In the genomic region with DNA sequence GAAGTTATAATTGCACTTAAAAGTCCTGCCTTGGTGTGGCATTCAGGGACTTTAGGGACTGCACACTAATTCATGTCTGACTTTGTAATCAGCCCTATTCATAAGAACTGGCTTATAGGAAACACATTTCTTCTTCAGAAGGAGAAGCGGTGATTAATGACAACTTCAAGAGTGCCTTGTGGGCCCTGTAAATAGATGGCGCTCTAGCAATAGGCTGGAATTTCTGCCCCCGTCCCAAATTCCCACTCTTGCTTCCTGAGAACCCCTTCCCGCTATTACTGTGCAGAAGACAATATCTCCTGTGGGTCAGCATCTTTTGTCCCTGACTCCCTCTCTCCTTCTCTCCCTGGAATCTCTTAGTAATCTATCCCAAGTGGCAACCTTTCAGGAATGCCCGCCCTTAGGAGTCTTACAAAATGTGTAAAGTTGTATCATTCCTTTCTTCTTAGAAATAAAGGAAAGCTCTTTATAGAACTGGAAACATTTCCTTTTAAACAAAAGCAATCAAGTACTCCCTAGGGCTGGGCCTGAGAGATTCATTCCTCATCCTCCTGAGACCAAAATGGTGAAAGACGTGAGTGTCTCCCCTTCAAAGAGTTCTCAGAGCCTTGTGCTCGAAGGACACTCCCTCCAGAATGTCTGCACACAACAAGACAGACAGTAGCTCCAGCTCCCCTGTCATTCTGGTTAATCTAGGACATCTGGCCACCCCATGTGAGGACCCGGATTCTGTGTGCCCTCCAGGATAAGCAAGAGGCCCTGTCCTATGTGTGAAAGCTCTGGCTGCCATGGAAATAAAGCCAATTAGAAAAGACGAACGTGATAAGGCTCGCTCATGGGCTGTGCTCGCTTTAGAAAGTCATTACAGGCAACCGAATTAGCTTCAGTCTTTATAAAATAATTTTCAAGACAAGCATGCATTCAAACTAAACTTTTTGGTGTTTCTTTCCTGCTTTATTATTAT, we compare ENCODE assay signal across 31 cellular contexts.
DNase-seq lines count a peak whose midpoint lies in the region; ATAC-seq and TF ChIP-seq lines count a peak whose summit lies in the region.
"Had no signal": no experiment of that assay in that cellular context is flagged by ENCODE, and none has a peak within 500 bp of the region (broad histone marks: within the 10 kb centered on the region; RNA-seq: fewer than 3 reads in every experiment).

No MANE protein-coding gene starts in this region.

- H3K23ac ChIP-seq in neuronal stem cell (ENCODE audit: low read depth, low read length, poor library complexity) = no peak overlapping the region

- H3K36me3 ChIP-seq in ectodermal cell (ENCODE audit: control insufficient read depth, insufficient read depth, low read length) (no peaks in the 10 kb centered on the region), neuronal stem cell (replicated peaks in 1 of 2; ENCODE audit: control insufficient read depth in 2 of 2, insufficient read depth in 2 of 2, low read length in 2 of 2) (no peaks in the 10 kb centered on the region), H7 (replicated peaks; ENCODE audit: control insufficient read depth, insufficient read depth, low read length) (no peaks in the 10 kb centered on the region)
- H3K36me3 ChIP-seq: SJSA1, tibial nerve had no signal

- H3K4me3 ChIP-seq in ectodermal cell (ENCODE audit: insufficient read depth, low read depth, low read length) (no peak overlapping the region), neuronal stem cell (ENCODE audit: low read length in 2 of 2) (no peak overlapping the region), H7 (ENCODE audit: insufficient read depth, low read depth, low read length) (no peak overlapping the region)
- H3K4me3 ChIP-seq: SJSA1, tibial nerve had no signal

- H3K27me3 ChIP-seq in ectodermal cell (ENCODE audit: control insufficient read depth, insufficient read depth, low read length, poor library complexity, severe bottlenecking) = no peaks in the 10 kb centered on the region
- no peaks in the 10 kb centered on the region for H3K27me3 ChIP-seq in neuronal stem cell (ENCODE audit: control insufficient read depth in 3 of 3, insufficient read depth in 3 of 3, low read depth in 1 of 3, low read length in 3 of 3)
- no peaks in the 10 kb centered on the region for H3K27me3 ChIP-seq in H7 (ENCODE audit: control insufficient read depth, insufficient read depth, low read length)
- H3K27me3 ChIP-seq: SJSA1, tibial nerve had no signal

- peaks cover 3% of the 10 kb centered on the region for H3K27me3 Mint-ChIP-seq in endothelial cell (ENCODE audit: unreplicated experiment)
- H3K27me3 Mint-ChIP-seq: activated CD8-positive, alpha-beta memory T cell treated with anti-CD3 and anti-CD28 coated beads, Interleukin-2, amount 10 ng/mL, durations not matched to agents 7 days and 5 days; activated naive CD8-positive, alpha-beta T cell treated with anti-CD3 and anti-CD28 coated beads for 36 hours; CD8-positive, alpha-beta memory T cell; naive B cell; T-helper 17 cell had no signal

- no peak for ATAC-seq in HG02884 (IDR thresholded peaks at IDR 0.05; ENCODE audit: unreplicated experiment)
- ATAC-seq: activated CD8-positive, alpha-beta memory T cell treated with anti-CD3 and anti-CD28 coated beads, Interleukin-2, amount 10 ng/mL, durations not matched to agents 7 days and 5 days; activated T-cell treated with anti-CD3 and anti-CD28 coated beads, Interleukin-2, amount 50 U/mL, for 4 hours; left ventricle myocardium superior; T-helper 17 cell had no signal

- no peaks in the 10 kb centered on the region for H3K9me3 Mint-ChIP-seq in endothelial cell (ENCODE audit: unreplicated experiment)

- H2BK5ac ChIP-seq in neuronal stem cell (ENCODE audit: low read length) = no peak overlapping the region

- no peak overlapping the region for H3K18ac ChIP-seq in neuronal stem cell (ENCODE audit: low read length)

- no peak overlapping the region for H2AK5ac ChIP-seq in neuronal stem cell (ENCODE audit: low read depth, low read length)

- peak overlapping the region; percentile 16 for H3K27ac ChIP-seq in ectodermal cell (ENCODE audit: insufficient read depth, low read depth, low read length, poor library complexity, severe bottlenecking)
- no peak overlapping the region for H3K27ac ChIP-seq in neuronal stem cell (replicated peaks; ENCODE audit: low read length)
- H3K27ac ChIP-seq: epithelial cell of prostate, RWPE1, SJSA1, tibial nerve had no signal

- H3K27ac Mint-ChIP-seq in endothelial cell (ENCODE audit: unreplicated experiment) = no peak overlapping the region
- H3K27ac Mint-ChIP-seq: activated CD8-positive, alpha-beta memory T cell treated with anti-CD3 and anti-CD28 coated beads, Interleukin-2, amount 10 ng/mL, durations not matched to agents 7 days and 5 days; activated naive CD8-positive, alpha-beta T cell treated with anti-CD3 and anti-CD28 coated beads for 36 hours; CD8-positive, alpha-beta memory T cell; mesothelial cell of epicardium; naive B cell; T-helper 17 cell had no signal

- H3K4ac ChIP-seq in neuronal stem cell (ENCODE audit: low read length) = no peak overlapping the region

- no peaks in the 10 kb centered on the region for H3K79me1 ChIP-seq in neuronal stem cell (ENCODE audit: low read depth, low read length)

- no peak overlapping the region for H3K9ac ChIP-seq in neuronal stem cell (ENCODE audit: low read depth, low read length, poor library complexity)

- no peak overlapping the region for H3K14ac ChIP-seq in neuronal stem cell (ENCODE audit: low read length)

- no peak for TF ChIP-seq CTCF in endothelial cell (IDR thresholded peaks at IDR 0.05; ENCODE audit: unreplicated experiment)

- H4K8ac ChIP-seq in neuronal stem cell (ENCODE audit: low read depth, low read length) = no peak overlapping the region

- no peaks in the 10 kb centered on the region for H3K4me1 Mint-ChIP-seq in endothelial cell (ENCODE audit: unreplicated experiment)
- H3K4me1 Mint-ChIP-seq: activated CD8-positive, alpha-beta memory T cell treated with anti-CD3 and anti-CD28 coated beads, Interleukin-2, amount 10 ng/mL, durations not matched to agents 7 days and 5 days; activated naive CD8-positive, alpha-beta T cell treated with anti-CD3 and anti-CD28 coated beads for 36 hours; CD8-positive, alpha-beta memory T cell; naive B cell; T-helper 17 cell had no signal

- 85 to 90% methylated on average over 12 of the region's 13 CpGs for WGBS in ectodermal cell, 2 experiments
- WGBS in neuronal stem cell (ENCODE audit: extremely low coverage in 2 of 2, insufficient read length in 2 of 2, insufficient replicate concordance in 1 of 2), 2 donors = no CpG with 5 or more reads among the region's 13 CpGs

- DNase-seq in GM03348 (ENCODE audit: low spot score) (peak; percentile 30), NCI-H82 treated with DMSO at 0.1 percent for 48 hours (lab: John Stamatoyannopoulos, UW; ENCODE audit: unreplicated experiment) (peak; percentile 94), neuronal stem cell (ENCODE audit: low spot score) (no peak), COLO829 (ENCODE audit: low spot score) (no peak), H7 (no peak), endothelial cell (ENCODE audit: low spot score) (no peak)
- DNase-seq: activated CD8-positive, alpha-beta memory T cell treated with anti-CD3 and anti-CD28 coated beads, Interleukin-2, amount 10 ng/mL, durations not matched to agents 7 days and 5 days; activated gamma-delta T cell; activated naive CD8-positive, alpha-beta T cell treated with anti-CD3 and anti-CD28 coated beads for 36 hours; activated T-cell treated with anti-CD3 and anti-CD28 coated beads, Interleukin-2, amount 50 U/mL, for 4 hours; aorta; CD8-positive, alpha-beta memory T cell; effector CD4-positive, alpha-beta T cell; islet precursor cell; KG1; left ventricle myocardium superior; naive B cell; NCI-H1436; NCI-H2081 treated with DMSO at 0.1 percent for 48 hours; NCI-H2227 treated with DMSO at 0.1 percent for 48 hours; NCI-H748 treated with DMSO at 0.1 percent for 48 hours; occipital lobe; stimulated activated CD4-positive, alpha-beta T cell treated with anti-CD3 and anti-CD28 coated beads, Interleukin-4, amount 100 ng/mL, for 4 hours; T-helper 17 cell had no signal

- H3K4me2 ChIP-seq in neuronal stem cell (ENCODE audit: insufficient read depth, low read length, poor library complexity, severe bottlenecking) = no peak overlapping the region

- no peak overlapping the region for H2BK120ac ChIP-seq in neuronal stem cell (ENCODE audit: low read depth, low read length)

- no peak overlapping the region for H3K4me3 Mint-ChIP-seq in endothelial cell (ENCODE audit: unreplicated experiment)
- H3K4me3 Mint-ChIP-seq: activated CD8-positive, alpha-beta memory T cell treated with anti-CD3 and anti-CD28 coated beads, Interleukin-2, amount 10 ng/mL, durations not matched to agents 7 days and 5 days; activated naive CD8-positive, alpha-beta T cell treated with anti-CD3 and anti-CD28 coated beads for 36 hours; activated T-cell treated with anti-CD3 and anti-CD28 coated beads, Interleukin-2, amount 50 U/mL, for 4 hours; CD8-positive, alpha-beta memory T cell; mesothelial cell of epicardium; naive B cell; T-helper 17 cell had no signal

- H2BK15ac ChIP-seq in neuronal stem cell (ENCODE audit: low read length) = no peak overlapping the region

- H3K9me3 ChIP-seq in ectodermal cell (ENCODE audit: control insufficient read depth, low read length) = no peaks in the 10 kb centered on the region
- peaks cover 0 to 5% of the 10 kb centered on the region in 2 donors for H3K9me3 ChIP-seq in neuronal stem cell (replicated peaks in 1 of 2; ENCODE audit: control insufficient read depth in 2 of 2, insufficient read depth in 1 of 2, low read depth in 1 of 2, low read length in 2 of 2)
- H3K9me3 ChIP-seq: SJSA1, tibial nerve had no signal

- peak overlapping the region; percentile 64 for H2AFZ ChIP-seq in neuronal stem cell (ENCODE audit: low read length)

- no peak overlapping the region for H2BK12ac ChIP-seq in neuronal stem cell (ENCODE audit: low read length)

- H3K36me3 Mint-ChIP-seq in endothelial cell (ENCODE audit: low read depth, unreplicated experiment) = no peaks in the 10 kb centered on the region
- H3K36me3 Mint-ChIP-seq: activated CD8-positive, alpha-beta memory T cell treated with anti-CD3 and anti-CD28 coated beads, Interleukin-2, amount 10 ng/mL, durations not matched to agents 7 days and 5 days; activated naive CD8-positive, alpha-beta T cell treated with anti-CD3 and anti-CD28 coated beads for 36 hours; CD8-positive, alpha-beta memory T cell; mesothelial cell of epicardium; naive B cell had no signal

- H4K91ac ChIP-seq in neuronal stem cell (ENCODE audit: low read depth, low read length, poor library complexity) = no peak overlapping the region

- H3K4me1 ChIP-seq in ectodermal cell (ENCODE audit: control insufficient read depth, insufficient read depth, low read length) (no peaks in the 10 kb centered on the region), neuronal stem cell (ENCODE audit: control insufficient read depth in 2 of 2, insufficient read depth in 1 of 2, low read depth in 1 of 2, low read length in 2 of 2) (no peaks in the 10 kb centered on the region)
- H3K4me1 ChIP-seq: tibial nerve had no signal

Comparison
In these comparisons a context has a peak if more than half of its experiments do, and no peak if none do; other contexts are left out.
1. DNase-seq: peak in GM03348 (single experiment) and NCI-H82 treated with DMSO at 0.1 percent for 48 hours (single experiment); none in neuronal stem cell (single experiment), COLO829 (single experiment), H7 (single experiment) and endothelial cell (single experiment).